Comparison of ENCODE assay signal across 1 cellular context in genomic region chr19:52715901-52716300, GRCh38.
TF ChIP-seq lines count a peak whose summit lies in the region.
"Not testable (repeated sequence)": the region's sequence is repeated elsewhere in the genome, so short reads cannot be mapped to it uniquely, and the experiment has no call there.

No MANE protein-coding gene starts in this region.

TF ChIP-seq in K562, 482 proteins besides CTCF, POLR2A, EP300 and RAD21:
- TF ChIP-seq ATF3 (IDR thresholded peaks at IDR 0.05) (peak; percentile 40), FOSL1 (tag; conservative IDR thresholded peaks at IDR 0.05) (peak; percentile 53)
- TF ChIP-seq ATF3 (CRISPR knock-in tag; conservative IDR thresholded peaks at IDR 0.05), result not testable (repeated sequence)
